In genomic region chr22:41000941-41001721, GRCh38 we compare ENCODE assay signal across 19 cellular contexts.
"Had no signal": no experiment of that assay in that cellular context is flagged by ENCODE, and none has a peak within 500 bp of the region (broad histone marks: within the 10 kb centered on the region; RNA-seq: fewer than 3 reads in every experiment).

No MANE protein-coding gene starts in this region.

- H3K36me3 Mint-ChIP-seq: WTC11 had no signal

- H3K27me3 Mint-ChIP-seq: activated T-helper 17 cell treated with anti-CD3 and anti-CD28 coated beads, Interleukin-2, amount 50 U/mL, for 72 hours had no signal

- H3K4me3 ChIP-seq: coronary artery, gastrocnemius medialis, heart right ventricle, left lung, upper lobe of right lung had no signal

- H3K27me3 ChIP-seq: gastrocnemius medialis, heart right ventricle, left lung, neutrophil, upper lobe of right lung had no signal

- H3K27ac Mint-ChIP-seq: activated naive CD4-positive, alpha-beta T cell treated with anti-CD3 and anti-CD28 coated beads for 36 hours; activated T-helper 17 cell treated with anti-CD3 and anti-CD28 coated beads, Interleukin-2, amount 50 U/mL, for 72 hours; T-helper 17 cell; WTC11 had no signal

- H3K9me3 Mint-ChIP-seq: activated naive CD4-positive, alpha-beta T cell treated with anti-CD3 and anti-CD28 coated beads for 36 hours; activated T-helper 17 cell treated with anti-CD3 and anti-CD28 coated beads, Interleukin-2, amount 50 U/mL, for 72 hours had no signal

- DNase-seq: activated CD4-positive, alpha-beta T cell treated with anti-CD3 and anti-CD28 coated beads for 48 hours; activated CD8-positive, alpha-beta memory T cell treated with anti-CD3 and anti-CD28 coated beads for 24 hours; central memory CD4-positive, alpha-beta T cell; effector CD4-positive, alpha-beta T cell; gastrocnemius medialis; heart right ventricle; posterior cingulate gyrus; stimulated activated CD4-positive, alpha-beta T cell treated with anti-CD3 and anti-CD28 coated beads, Interleukin-2, amount 100 ng/mL, for 24 hours; stimulated activated naive CD4-positive, alpha-beta T cell; substantia nigra; T-helper 17 cell; upper lobe of right lung had no signal

- H3K36me3 ChIP-seq: gastrocnemius medialis, heart right ventricle, left lung, neutrophil, upper lobe of right lung had no signal

- H3K9me3 ChIP-seq: gastrocnemius medialis, left lung, neutrophil, upper lobe of right lung had no signal

- H3K4me1 ChIP-seq: gastrocnemius medialis, heart right ventricle, upper lobe of right lung had no signal

- H3K27ac ChIP-seq: coronary artery, gastrocnemius medialis, heart right ventricle, left lung, neutrophil, upper lobe of right lung had no signal

- ATAC-seq: activated T-helper 17 cell treated with anti-CD3 and anti-CD28 coated beads, Interleukin-2, amount 50 U/mL, for 72 hours; gastrocnemius medialis; heart right ventricle; sciatic nerve; upper lobe of right lung; WTC11 had no signal

- H3K4me3 Mint-ChIP-seq: activated naive CD4-positive, alpha-beta T cell treated with anti-CD3 and anti-CD28 coated beads for 36 hours; activated T-helper 17 cell treated with anti-CD3 and anti-CD28 coated beads, Interleukin-2, amount 50 U/mL, for 72 hours; T-helper 17 cell; WTC11 had no signal

- H3K4me1 Mint-ChIP-seq: activated T-helper 17 cell treated with anti-CD3 and anti-CD28 coated beads, Interleukin-2, amount 50 U/mL, for 72 hours; T-helper 17 cell had no signal
